In genomic region chr12:32261638-32262037, GRCh38 we compare ENCODE assay signal across 14 cellular contexts.
DNase-seq lines count a peak whose midpoint lies in the region; ATAC-seq and TF ChIP-seq lines count a peak whose summit lies in the region.
"Had no signal": no experiment of that assay in that cellular context is flagged by ENCODE, and none has a peak within 500 bp of the region (broad histone marks: within the 10 kb centered on the region; RNA-seq: fewer than 3 reads in every experiment).

No MANE protein-coding gene starts in this region.

- peaks cover 3% of the 10 kb centered on the region; the same call in 1 of the 2 replicates for H3K36me3 ChIP-seq in BLaER1
- no peaks in the 10 kb centered on the region for H3K36me3 ChIP-seq in PC-3 (ENCODE audit: low read depth, low read length)
- H3K36me3 ChIP-seq in psoas muscle (ENCODE audit: insufficient read depth in 1 of 2, low read depth in 1 of 2): no peaks in the 10 kb centered on the region
- H3K36me3 ChIP-seq: left ventricle myocardium inferior had no signal

- BruUV-seq in PC-3 (replicated peaks; lab: Mats Ljungman, UMichigan): no TSS peak

- no peaks in the 10 kb centered on the region for H3K9me2 ChIP-seq in PC-3 (replicated peaks; ENCODE audit: low read length)

- H3K27ac ChIP-seq in BLaER1 (no peak overlapping the region), PC-3 (ENCODE audit: low read length) (no peak overlapping the region), foreskin keratinocyte (no peak overlapping the region), psoas muscle (no peak overlapping the region)
- H3K27ac ChIP-seq: left ventricle myocardium inferior had no signal

- peaks cover 54% of the 10 kb centered on the region for H3K4me1 ChIP-seq in BLaER1
- H3K4me1 ChIP-seq in PC-3 (ENCODE audit: insufficient read depth, low read length): no peaks in the 10 kb centered on the region
- no peaks in the 10 kb centered on the region for H3K4me1 ChIP-seq in foreskin keratinocyte
- no peaks in the 10 kb centered on the region for H3K4me1 ChIP-seq in psoas muscle

- H4K20me1 ChIP-seq in BLaER1: no peaks in the 10 kb centered on the region
- H4K20me1 ChIP-seq in PC-3 (ENCODE audit: low read length): no peaks in the 10 kb centered on the region

- DNase-seq in PC-3 (no peak), foreskin keratinocyte (no peak), psoas muscle (no peak), midbrain (lab: John Stamatoyannopoulos, UW) (no peak), DMS114 treated with DMSO at 0.1 percent for 48 hours (lab: John Stamatoyannopoulos, UW; ENCODE audit: unreplicated experiment) (no peak)
- DNase-seq in stimulated activated CD4-positive, alpha-beta T cell treated with anti-CD3 and anti-CD28 coated beads, Interleukin-4, amount 100 ng/mL, for 4 hours: no peak
- DNase-seq: foreskin fibroblast; left ventricle myocardium inferior; NCI-H1092; NCI-H774; stimulated activated CD4-positive, alpha-beta T cell treated with anti-CD3 and anti-CD28 coated beads, Interleukin-4, amount 100 ng/mL, for 1 hour; T1000 had no signal

- no peaks in the 10 kb centered on the region for H3F3A ChIP-seq in PC-3 (ENCODE audit: low read length, unreplicated experiment)

- CTCF ChIA-PET in PC-3 (lab: Charles Lee): no interaction called here

- ATAC-seq in PC-3 (no peak), foreskin keratinocyte (no peak), psoas muscle (no peak)

- H3K9ac ChIP-seq in BLaER1 (no peak overlapping the region), PC-3 (ENCODE audit: low read length) (no peak overlapping the region)

- H3K9me3 ChIP-seq in BLaER1 (peaks cover 14% of the 10 kb centered on the region), PC-3 (ENCODE audit: low read length) (no peaks in the 10 kb centered on the region), psoas muscle (no peaks in the 10 kb centered on the region)

- H3K27me3 ChIP-seq in BLaER1 (no peaks in the 10 kb centered on the region), PC-3 (ENCODE audit: low read length) (no peaks in the 10 kb centered on the region), foreskin keratinocyte (no peaks in the 10 kb centered on the region), psoas muscle (ENCODE audit: insufficient read depth in 3 of 3, low read length in 2 of 3) (no peaks in the 10 kb centered on the region)

- peak; percentile 55 for TF ChIP-seq CTCF in GM12872 (IDR thresholded peaks at IDR 0.05; ENCODE audit: insufficient read depth, low read depth, low read length)
- peak; percentile 20; the same call in 1 of the 2 replicates for TF ChIP-seq CTCF in PC-3 (conservative IDR thresholded peaks at IDR 0.05; ENCODE audit: low read depth, low read length)
- peak; percentile 14 for TF ChIP-seq CTCF in foreskin keratinocyte (conservative IDR thresholded peaks at IDR 0.05)
- no peak for TF ChIP-seq CTCF in psoas muscle (IDR thresholded peaks at IDR 0.05)

- intact Hi-C loops in PC-3 (cut with micrococcal nuclease) (no loop called here), psoas muscle (cut with DNase I) (no loop called here)

- no peak overlapping the region for H2AFZ ChIP-seq in PC-3 (ENCODE audit: low read length)

- 93 to 96% (median 94%) methylated on average over 1 of the region's 1 CpG for WGBS in psoas muscle, 3 donors

- POLR2A ChIA-PET in PC-3 (lab: Charles Lee; ENCODE audit: unreplicated experiment): no interaction called here

- H3K4me2 ChIP-seq in BLaER1 (0 out of 2 replicates have a peak overlapping the region, but pooled peaks have one; percentile 52), PC-3 (ENCODE audit: low read length) (no peak overlapping the region)

- no peak overlapping the region for H3K4me3 ChIP-seq in BLaER1
- no peak overlapping the region for H3K4me3 ChIP-seq in PC-3 (ENCODE audit: low read length)
- no peak overlapping the region for H3K4me3 ChIP-seq in psoas muscle
- H3K4me3 ChIP-seq: left ventricle myocardium inferior had no signal

- no peaks in the 10 kb centered on the region for H3K79me2 ChIP-seq in PC-3 (ENCODE audit: low read length)
